ENCODE assay signal across 10 cellular contexts in the genomic region with DNA sequence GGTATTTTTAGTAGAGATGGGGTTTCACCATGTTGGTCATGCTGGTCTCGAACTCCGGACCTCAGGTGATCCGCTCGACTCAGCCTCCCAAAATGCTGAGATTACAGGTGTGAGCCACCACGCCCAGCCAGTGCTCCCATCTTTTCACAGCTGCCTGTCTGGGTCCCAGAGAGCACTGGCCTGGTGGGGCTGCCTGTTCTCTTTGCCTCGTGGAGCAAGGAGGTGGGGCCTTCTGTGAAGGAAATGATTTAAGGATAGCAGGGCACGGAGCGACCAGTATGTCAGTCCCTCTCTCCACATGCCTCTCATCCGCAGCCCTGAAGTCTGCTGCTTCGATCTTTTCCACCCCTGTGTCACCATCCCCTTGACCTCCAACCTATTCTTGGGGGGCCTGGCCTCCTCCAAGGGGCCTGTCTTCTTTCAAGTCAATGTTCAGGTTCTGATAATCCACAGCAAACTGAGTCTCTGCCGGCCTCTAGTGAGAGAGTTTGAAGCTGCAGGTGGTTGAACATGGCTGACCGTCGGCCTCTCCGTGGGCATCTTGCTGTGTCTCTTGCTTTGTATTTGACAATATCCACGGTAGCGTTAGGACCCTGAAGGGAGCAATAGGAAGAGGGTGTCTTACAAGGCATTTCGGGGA. TPM values are rescaled to one million over a fixed set of nuclear protein-coding genes. Genes with fewer than 3 reads are reported as not detected.
DNase-seq lines count a peak whose midpoint lies in the region; ATAC-seq and TF ChIP-seq lines count a peak whose summit lies in the region.
"Had no signal": no experiment of that assay in that cellular context is flagged by ENCODE, and none has a peak within 500 bp of the region (broad histone marks: within the 10 kb centered on the region; RNA-seq: fewer than 3 reads in every experiment).

No MANE protein-coding gene starts in this region.

- H3K27ac ChIP-seq in psoas muscle (no peak overlapping the region), suprapubic skin (no peak overlapping the region)
- H3K27ac ChIP-seq: KMS-11 had no signal

- no peak for TF ChIP-seq POLR2A in suprapubic skin (IDR thresholded peaks at IDR 0.05)

- H3K4me1 ChIP-seq in psoas muscle: peaks cover 11% of the 10 kb centered on the region
- H3K4me1 ChIP-seq in suprapubic skin: no peaks in the 10 kb centered on the region

- no peaks in the 10 kb centered on the region for H3K9me3 ChIP-seq in psoas muscle
- H3K9me3 ChIP-seq in suprapubic skin: no peaks in the 10 kb centered on the region

- intact Hi-C loops in psoas muscle (cut with DNase I): loop anchor here (2.0 to 5.0 kb wide), 2 partner anchors 62 kb away; no protein-coding TSS in a partner anchor

- H3K27me3 ChIP-seq in psoas muscle (ENCODE audit: insufficient read depth in 3 of 3, low read length in 2 of 3) (no peaks in the 10 kb centered on the region), suprapubic skin (no peaks in the 10 kb centered on the region)

- peak; percentile 40 to 70 (median 56) for ATAC-seq in psoas muscle

- H3K4me3 ChIP-seq in GM12865 (ENCODE audit: low read depth, low read length) (no peak overlapping the region), fibroblast of pulmonary artery (replicated peaks; ENCODE audit: low read depth, low read length) (no peak overlapping the region), psoas muscle (no peak overlapping the region), suprapubic skin (no peak overlapping the region)

- TF ChIP-seq EP300 in suprapubic skin (IDR thresholded peaks at IDR 0.05): no peak

- WGBS in psoas muscle, 3 donors: 64 to 72% (median 65%) methylated on average over 17 of the region's 17 CpGs
- WGBS in suprapubic skin: 80% methylated on average over 17 of the region's 17 CpGs

- DNase-seq in GM12865 (ENCODE audit: low read depth) (peak; percentile 5), SK-N-DZ (ENCODE audit: low spot score) (peak; percentile 60), fibroblast of pulmonary artery (ENCODE audit: low read depth) (peak; percentile 43), psoas muscle (no peak), NCI-H2196 treated with DMSO at 0.1 percent for 48 hours (lab: John Stamatoyannopoulos, UW; ENCODE audit: unreplicated experiment) (no peak), suprapubic skin (ENCODE audit: low spot score in 2 of 2) (no peak), HPDE6-E6E7 (ENCODE audit: extremely low spot score) (no peak)
- no peak for DNase-seq in stimulated activated naive CD4-positive, alpha-beta T cell (lab: John Stamatoyannopoulos, UW)
- DNase-seq: activated T-cell treated with anti-CD3 and anti-CD28 coated beads, Interleukin-2, amount 50 U/mL, for 24 hours had no signal

- H3K36me3 ChIP-seq in psoas muscle (ENCODE audit: insufficient read depth in 1 of 2, low read depth in 1 of 2): peaks cover 0 to 5% of the 10 kb centered on the region in 2 donors
- peaks cover 4% of the 10 kb centered on the region for H3K36me3 ChIP-seq in suprapubic skin

- TF ChIP-seq CTCF in GM12865 (IDR thresholded peaks at IDR 0.05; ENCODE audit: insufficient read depth, low read depth, low read length, missing control alignments) (peak; percentile 24), fibroblast of pulmonary artery (IDR thresholded peaks at IDR 0.05; ENCODE audit: low read length, missing control alignments) (peak; percentile 59), psoas muscle (IDR thresholded peaks at IDR 0.05) (peak; percentile 40), suprapubic skin (IDR thresholded peaks at IDR 0.05) (peak in 1 of 2 donors; percentile 28)

RNA-seq across cellular contexts. Expression of gene GIGYF2, which starts 28.2 kb away (rescaled TPM):
- polyA plus RNA-seq in SK-N-DZ (2014; cell fraction: cytosol; rRNA removed): 24.6 and 27.9 TPM in 2 replicates
- polyA plus RNA-seq in SK-N-DZ (2014; cell fraction: nucleus; rRNA removed): 17.2 and 27.5 TPM in 2 replicates
- total RNA-seq in psoas muscle (10 to 100 TPM; 64.3 to 72.6 (median 65.5) TPM), suprapubic skin (100 to 1,000 TPM in 1 of 4 donors, 10 to 100 TPM in 3; 69.0 to 208 (median 80.4) TPM)
- polyA plus RNA-seq in psoas muscle: 10 to 100 TPM; 13.8 to 44.7 (median 14.4) TPM

RNA-seq across cellular contexts. Expression of gene EFHD1, which starts 35.5 kb away (rescaled TPM):
- 0.85 and 1.0 TPM in 2 replicates for polyA plus RNA-seq in SK-N-DZ (2014; cell fraction: cytosol; rRNA removed)
- 0.83 TPM in 1 of 2 replicates, not detected in the other for polyA plus RNA-seq in SK-N-DZ (2014; cell fraction: nucleus; rRNA removed)
- total RNA-seq in psoas muscle (10 to 100 TPM in 2 of 4 donors, 1 to 10 TPM in 2; 6.9 to 20.7 (median 9.8) TPM), suprapubic skin (10 to 100 TPM in 3 of 4 donors, 1 to 10 TPM in 1; 4.2 to 18.4 (median 16.6) TPM)
- polyA plus RNA-seq in psoas muscle: 10 to 100 TPM in 2 of 3 donors, 1 to 10 TPM in 1; 6.6 to 17.7 (median 10.7) TPM

Comparison
In these comparisons a context has a peak if more than half of its experiments do, and no peak if none do; other contexts are left out.
1. DNase-seq: peak in GM12865 (single experiment), SK-N-DZ (single experiment) and fibroblast of pulmonary artery (single experiment); none in psoas muscle (0 of 2), stimulated activated naive CD4-positive, alpha-beta T cell (0 of 6), NCI-H2196 treated with DMSO at 0.1 percent for 48 hours (single experiment), suprapubic skin (0 of 2) and HPDE6-E6E7 (single experiment).